Comparison of ENCODE assay signal across 6 cellular contexts in genomic region chr15:75716249-75716950, GRCh38. TPM values are rescaled to one million over a fixed set of nuclear protein-coding genes. Genes with fewer than 3 reads are reported as not detected.
"Had no signal": no experiment of that assay in that cellular context is flagged by ENCODE, and none has a peak within 500 bp of the region (broad histone marks: within the 10 kb centered on the region; RNA-seq: fewer than 3 reads in every experiment).

No MANE protein-coding gene starts in this region.

RNA-seq across cellular contexts. Expression of gene CSPG4, which starts 3.8 kb away (rescaled TPM):
- total RNA-seq: activated CD4-positive, alpha-beta memory T cell treated with anti-CD3 and anti-CD28 coated beads for 36 hours; activated CD4-positive, alpha-beta T cell treated with anti-CD3 and anti-CD28 coated beads, Interleukin-2, amount 10 ng/mL, durations not matched to agents 24 days and 14 days; activated naive CD4-positive, alpha-beta T cell treated with anti-CD3 and anti-CD28 coated beads for 36 hours; activated naive CD8-positive, alpha-beta T cell treated with anti-CD3 and anti-CD28 coated beads for 36 hours; activated T-helper 1 cell treated with anti-CD3 and anti-CD28 coated beads, Interleukin-12 subunit alpha, Interleukin-12 subunit beta, Interleukin-2, Interleukin-4 antibody, amounts not matched to agents 30 ng/mL and 10 ng/mL and 1 ng/mL, durations not matched to agents 14 hours and 24 hours and 36 hours; endothelial cell of umbilical vein had no signal
- polyA plus RNA-seq: endothelial cell of umbilical vein had no signal
